8 cellular contexts compared by ENCODE assay signal in the genomic region with DNA sequence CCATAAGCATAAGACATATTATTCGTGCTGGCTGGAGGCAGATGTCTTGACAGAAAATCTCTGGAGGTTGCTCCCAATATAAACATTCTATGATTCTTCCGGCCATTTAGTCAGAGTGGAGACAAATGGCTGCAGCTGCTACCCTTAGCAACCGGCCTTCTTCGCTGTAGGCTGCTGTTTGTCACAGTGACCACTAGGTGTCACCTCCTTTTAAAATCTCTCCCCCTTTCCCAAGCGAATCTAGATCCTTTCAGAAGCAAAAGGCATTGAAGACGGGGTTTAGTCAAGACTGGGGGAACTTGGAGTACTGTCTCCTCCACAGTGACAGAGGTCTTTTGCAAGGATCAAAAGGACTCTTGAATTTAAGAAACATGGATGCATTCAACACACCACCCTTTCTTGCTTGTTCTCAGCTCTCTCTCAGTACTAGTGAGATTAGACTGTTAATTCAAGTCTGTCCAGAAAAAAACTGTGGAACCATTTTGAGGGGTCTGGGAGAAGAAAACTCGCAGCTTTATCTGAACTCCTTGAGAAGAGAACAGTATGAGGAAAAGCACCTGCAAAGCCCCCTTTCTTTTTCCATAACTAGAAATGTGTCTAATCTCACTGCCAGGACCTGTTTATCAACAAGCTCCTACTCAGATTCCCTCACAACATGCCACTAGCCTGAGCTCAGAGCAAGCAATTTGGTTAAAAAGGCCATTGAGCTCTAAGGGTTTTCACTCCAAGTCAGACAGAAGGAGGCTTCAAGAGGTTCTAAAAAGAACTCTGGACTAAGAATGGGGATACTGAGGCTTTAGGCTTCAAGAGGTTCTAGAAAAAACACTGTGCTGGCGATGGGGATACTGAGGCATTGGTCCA.
DNase-seq lines count a peak whose midpoint lies in the region; ATAC-seq and TF ChIP-seq lines count a peak whose summit lies in the region.

No MANE protein-coding gene starts in this region.

- DNase-seq in AG08395 (ENCODE audit: low spot score) (peak; percentile 67), NCI-H1930 (lab: John Stamatoyannopoulos, UW) (peak; percentile 33 to 58), T1000 (lab: John Stamatoyannopoulos, UW) (peak; percentile 61), endodermal cell (peak; percentile 86), memory B cell (ENCODE audit: low spot score in 2 of 2) (peak; percentile 8 to 14), thoracic aorta (ENCODE audit: low spot score) (no peak)

- H3K4me1 Mint-ChIP-seq in endodermal cell (peaks cover 20% of the 10 kb centered on the region), memory B cell (no peaks in the 10 kb centered on the region)

- H3K27ac Mint-ChIP-seq in endodermal cell (no peak overlapping the region), memory B cell (no peak overlapping the region)

- H3K4me1 ChIP-seq in endodermal cell (ENCODE audit: control insufficient read depth, insufficient read depth, low read length) (no peaks in the 10 kb centered on the region), thoracic aorta (ENCODE audit: control insufficient read depth in 1 of 2, low read depth in 2 of 2) (peaks cover 0 to 5% of the 10 kb centered on the region in 2 donors)

- H3K4me3 Mint-ChIP-seq in endodermal cell, result no peak overlapping the region
- no peak overlapping the region for H3K4me3 Mint-ChIP-seq in memory B cell

- H3K27me3 Mint-ChIP-seq in endodermal cell (ENCODE audit: insufficient read depth) (peaks cover 13% of the 10 kb centered on the region), memory B cell (peaks cover 4% of the 10 kb centered on the region)

- ATAC-seq in GM18498 (IDR thresholded peaks at IDR 0.05; ENCODE audit: unreplicated experiment) (peak; percentile 93), HG02943 (IDR thresholded peaks at IDR 0.05; ENCODE audit: low read depth, unreplicated experiment) (peak; percentile 92), memory B cell (ENCODE audit: low read depth) (no peak), thoracic aorta (ENCODE audit: insufficient number of reproducible peaks, low FRiP score, low read depth) (peak; percentile 23)

- H3K4me3 ChIP-seq in endodermal cell (ENCODE audit: low read length) (no peak overlapping the region), thoracic aorta (no peak overlapping the region)

- no peaks in the 10 kb centered on the region for H3K27me3 ChIP-seq in endodermal cell (ENCODE audit: control insufficient read depth, insufficient read depth, low read length, poor library complexity, severe bottlenecking)
- no peaks in the 10 kb centered on the region for H3K27me3 ChIP-seq in thoracic aorta (replicated peaks; ENCODE audit: insufficient read depth)

- H3K27ac ChIP-seq in endodermal cell (ENCODE audit: low read depth, low read length), result no peak overlapping the region
- no peak overlapping the region for H3K27ac ChIP-seq in thoracic aorta

- H3K36me3 Mint-ChIP-seq in endodermal cell (ENCODE audit: low read depth), result no peaks in the 10 kb centered on the region
- no peaks in the 10 kb centered on the region for H3K36me3 Mint-ChIP-seq in memory B cell

- 35 to 59% methylated on average over 4 to 8 of the region's 8 CpGs for WGBS in endodermal cell (ENCODE audit: insufficient coverage in 1 of 2, insufficient read length in 1 of 2), 2 experiments

- H3K36me3 ChIP-seq in endodermal cell (ENCODE audit: control insufficient read depth, insufficient read depth, low read length) (no peaks in the 10 kb centered on the region), thoracic aorta (no peaks in the 10 kb centered on the region)

- H3K9me3 Mint-ChIP-seq in endodermal cell, result no peaks in the 10 kb centered on the region
- H3K9me3 Mint-ChIP-seq in memory B cell, result peaks cover under 1% of the 10 kb centered on the region

- H3K9me3 ChIP-seq in endodermal cell (ENCODE audit: control insufficient read depth, low read length), result no peaks in the 10 kb centered on the region
- H3K9me3 ChIP-seq in thoracic aorta, result no peaks in the 10 kb centered on the region

- no peak overlapping the region for H3K9ac ChIP-seq in endodermal cell (ENCODE audit: extremely low read depth, low read length, poor library complexity, severe bottlenecking)

- TF ChIP-seq CTCF in endodermal cell (conservative IDR thresholded peaks at IDR 0.05) (peak; percentile 93), thoracic aorta (IDR thresholded peaks at IDR 0.05) (peak; percentile 87)
